In genomic region chr7:99498546-99498944, GRCh38 we compare ENCODE assay signal across 8 cellular contexts. TPM values are rescaled to one million over a fixed set of nuclear protein-coding genes. Genes with fewer than 3 reads are reported as not detected.
DNase-seq lines count a peak whose midpoint lies in the region; ATAC-seq and TF ChIP-seq lines count a peak whose summit lies in the region.

No MANE protein-coding gene starts in this region.

- H4K12ac ChIP-seq in trophoblast cell (ENCODE audit: low read depth, low read length), result no peak overlapping the region

- no peak overlapping the region for H3K23ac ChIP-seq in trophoblast cell (ENCODE audit: low read length)

- H2BK12ac ChIP-seq in trophoblast cell (ENCODE audit: low read length), result no peak overlapping the region

- H3K79me1 ChIP-seq in trophoblast cell (ENCODE audit: low read length), result peaks cover 4% of the 10 kb centered on the region

- intact Hi-C loops in Panc1 (cut with micrococcal nuclease; ENCODE audit: unreplicated experiment), result no loop called here

- BruUV-seq in Panc1 (replicated peaks; lab: Mats Ljungman, UMichigan), result no TSS peak

- H3K27me3 ChIP-seq in Panc1 (ENCODE audit: control insufficient read depth, insufficient read depth, low read length) (no peaks in the 10 kb centered on the region), trophoblast cell (ENCODE audit: insufficient read depth, low read length) (no peaks in the 10 kb centered on the region)

- no peak overlapping the region for H3K14ac ChIP-seq in trophoblast cell (ENCODE audit: low read length)

- peaks cover 8% of the 10 kb centered on the region for H3K79me2 ChIP-seq in trophoblast cell (ENCODE audit: control insufficient read depth, insufficient read depth, low read length, poor library complexity)

- CTCF ChIA-PET in Panc1 (lab: Charles Lee), result no interaction called here

- H2AK5ac ChIP-seq in trophoblast cell (ENCODE audit: low read length), result no peak overlapping the region

- H3K4ac ChIP-seq in trophoblast cell (ENCODE audit: low read depth, low read length), result peak overlapping the region; percentile 99

- WGBS in trophoblast cell (ENCODE audit: extremely low coverage, insufficient coverage, insufficient read length), result no CpG with 5 or more reads among the region's 11 CpGs

- POLR2A ChIA-PET in Panc1 (lab: Charles Lee), result no interaction called here

- H2BK5ac ChIP-seq in trophoblast cell (ENCODE audit: low read depth, low read length, poor library complexity), result no peak overlapping the region

- peaks cover 4% of the 10 kb centered on the region for H3K36me3 ChIP-seq in Panc1 (ENCODE audit: control insufficient read depth, insufficient read depth, low read length)
- H3K36me3 ChIP-seq in trophoblast cell (ENCODE audit: control insufficient read depth in 1 of 2, insufficient read depth in 2 of 2, low read length in 2 of 2), result peaks cover 21 to 27% of the 10 kb centered on the region in 2 experiments

- H3K27ac ChIP-seq in Panc1 (ENCODE audit: low read length) (peak overlapping the region; percentile 76), trophoblast cell (ENCODE audit: low read depth, low read length) (no peak overlapping the region)

- DNase-seq in Panc1 (ENCODE audit: low read depth, low spot score), result no peak
- DNase-seq in epithelial cell of proximal tubule (ENCODE audit: low read depth), result no peak
- no peak for DNase-seq in trophoblast cell
- DNase-seq in COR-L47 (lab: John Stamatoyannopoulos, UW), result no peak
- no peak for DNase-seq in NCI-H1092 treated with DMSO at 0.1 percent for 48 hours (lab: John Stamatoyannopoulos, UW)
- no peak for DNase-seq in NAMALWA (ENCODE audit: low spot score)
- no peak for DNase-seq in amygdala (lab: John Stamatoyannopoulos, UW)

- no peak overlapping the region for H2BK120ac ChIP-seq in trophoblast cell (ENCODE audit: insufficient read depth, low read length, poor library complexity)

- no peak overlapping the region for H4K91ac ChIP-seq in trophoblast cell (ENCODE audit: low read depth, low read length)

- in situ Hi-C loops in Panc1 (cut with HindIII; ENCODE audit: low pct_unique_long_range_greater_than_20kb, low sequenced_read_pairs), result no loop called here

- peak overlapping the region; percentile 10 for H2AFZ ChIP-seq in trophoblast cell (ENCODE audit: insufficient read depth, low read length, poor library complexity)

- H3K4me2 ChIP-seq in trophoblast cell (ENCODE audit: low read length), result peak overlapping the region; percentile 34

- H4K8ac ChIP-seq in trophoblast cell (ENCODE audit: low read depth, low read length), result no peak overlapping the region

- no peak overlapping the region for H3K9ac ChIP-seq in trophoblast cell (ENCODE audit: low read length)

- TF ChIP-seq CTCF in GM12875 (IDR thresholded peaks at IDR 0.05; ENCODE audit: borderline replicate concordance, insufficient read depth, low read depth, low read length) (no peak), Panc1 (IDR thresholded peaks at IDR 0.05) (no peak), epithelial cell of proximal tubule (conservative IDR thresholded peaks at IDR 0.05; ENCODE audit: low read depth, low read length) (no peak)

- H3K18ac ChIP-seq in trophoblast cell (ENCODE audit: low read length), result no peak overlapping the region

- H3K4me3 ChIP-seq in GM12875 (ENCODE audit: low read depth, low read length) (peak overlapping the region; percentile 93), Panc1 (ENCODE audit: low read depth in 2 of 2, low read length in 2 of 2) (peak overlapping the region; percentile 98 to 100), epithelial cell of proximal tubule (ENCODE audit: low read depth, low read length) (peak overlapping the region; percentile 100), trophoblast cell (ENCODE audit: low read depth, low read length) (peak overlapping the region; percentile 27)

- peak; percentile 49; the same call in 1 of the 2 replicates for ATAC-seq in Panc1

- H3K9me3 ChIP-seq in Panc1 (ENCODE audit: control insufficient read depth, insufficient read depth, low read depth, low read length) (peaks cover 18% of the 10 kb centered on the region), trophoblast cell (ENCODE audit: insufficient read depth, low read depth, low read length) (peaks cover 7% of the 10 kb centered on the region)

- peaks cover 5% of the 10 kb centered on the region for H3K4me1 ChIP-seq in Panc1 (ENCODE audit: control insufficient read depth, insufficient read depth, low read length)
- H3K4me1 ChIP-seq in trophoblast cell (ENCODE audit: control insufficient read depth in 1 of 2, insufficient read depth in 2 of 2, low read length in 2 of 2), result peaks cover 4 to 11% of the 10 kb centered on the region in 2 experiments

RNA-seq across cellular contexts. Expression of gene ZNF394, which starts 1.5 kb away (rescaled TPM):
- total RNA-seq in Panc1 (2021; ENCODE audit: unreplicated experiment), result 20.0 TPM
- 14.4 TPM for polyA plus RNA-seq in Panc1 (2012; ENCODE audit: insufficient read length)
- total RNA-seq in epithelial cell of proximal tubule, result 14.7 and 15.7 TPM in 2 replicates
- 16.9 and 18.0 TPM in 2 replicates for polyA plus RNA-seq in trophoblast cell (2013)

RNA-seq across cellular contexts. Expression of gene ZKSCAN5, which starts 5.9 kb away (rescaled TPM):
- total RNA-seq in Panc1 (2021; ENCODE audit: unreplicated experiment) (17.5 TPM), epithelial cell of proximal tubule (7.7 and 8.2 TPM in 2 replicates)
- 13.7 TPM for polyA plus RNA-seq in Panc1 (2012; ENCODE audit: insufficient read length)
- polyA plus RNA-seq in trophoblast cell (2013), result 7.8 and 8.4 TPM in 2 replicates

RNA-seq across cellular contexts. Expression of gene ZNF789, which starts 25.9 kb away (rescaled TPM):
- total RNA-seq in Panc1 (2021; ENCODE audit: unreplicated experiment), result 15.1 TPM
- 7.2 TPM for polyA plus RNA-seq in Panc1 (2012; ENCODE audit: insufficient read length)
- 10.7 and 11.6 TPM in 2 replicates for total RNA-seq in epithelial cell of proximal tubule
- 4.1 and 5.0 TPM in 2 replicates for polyA plus RNA-seq in trophoblast cell (2013)

RNA-seq across cellular contexts. Expression of gene ATP5MF, which starts 32.6 kb away (rescaled TPM):
- total RNA-seq in Panc1 (2021; ENCODE audit: unreplicated experiment) (476 TPM), epithelial cell of proximal tubule (1,313 and 2,133 TPM in 2 replicates)
- polyA plus RNA-seq in Panc1 (2012; ENCODE audit: insufficient read length), result 765 TPM
- polyA plus RNA-seq in trophoblast cell (2013), result 482 and 489 TPM in 2 replicates

RNA-seq across cellular contexts. Expression of gene FAM200A, which starts 53.4 kb away (rescaled TPM):
- total RNA-seq in Panc1 (2021; ENCODE audit: unreplicated experiment), result 4.6 TPM
- polyA plus RNA-seq in Panc1 (2012; ENCODE audit: insufficient read length), result 3.5 TPM
- 6.0 and 6.2 TPM in 2 replicates for total RNA-seq in epithelial cell of proximal tubule
- 4.3 and 4.6 TPM in 2 replicates for polyA plus RNA-seq in trophoblast cell (2013)

Comparison
In these comparisons a context has a peak if more than half of its experiments do, and no peak if none do; other contexts are left out.
1. H3K4me3 ChIP-seq: peak in every context shown above with its lines; median percentile 100 in epithelial cell of proximal tubule; 99 in Panc1; 93 in GM12875; 27 in trophoblast cell.